Comparison of ENCODE assay signal across 14 cellular contexts in genomic region chr17:37513711-37514110, GRCh38. TPM values are rescaled to one million over a fixed set of nuclear protein-coding genes. Genes with fewer than 3 reads are reported as not detected.
A peak's percentile ranks its signal among the peaks of the same experiment; 100 is the strongest.
DNase-seq lines count a peak whose midpoint lies in the region; ATAC-seq, FAIRE-seq and TF ChIP-seq lines count a peak whose summit lies in the region.
"Had no signal": no experiment of that assay in that cellular context is flagged by ENCODE, and none has a peak within 500 bp of the region (broad histone marks: within the 10 kb centered on the region; RNA-seq: fewer than 3 reads in every experiment).

No MANE protein-coding gene starts in this region.

- H3K4me1 ChIP-seq in cardiac muscle cell (ENCODE audit: low read depth) (peaks cover 32% of the 10 kb centered on the region), HepG2 (ENCODE audit: insufficient read depth, low read length) (peaks cover 10% of the 10 kb centered on the region)
- H3K4me1 ChIP-seq: A549, BE2C had no signal

- H3K79me2 ChIP-seq in HepG2 (ENCODE audit: insufficient read depth, low read length), result peaks cover 18% of the 10 kb centered on the region

- no peak for TF ChIP-seq CTCF in cardiac muscle cell (IDR thresholded peaks at IDR 0.05; ENCODE audit: low read depth, low read length)
- no peak for TF ChIP-seq CTCF in RWPE1 (conservative IDR thresholded peaks at IDR 0.05; ENCODE audit: low read depth)
- no peak for TF ChIP-seq CTCF in HepG2 (CRISPR knock-in tag; IDR thresholded peaks at IDR 0.05)

- H3K27ac ChIP-seq in cardiac muscle cell (peak overlapping the region; percentile 80), RWPE1 (peak overlapping the region; percentile 38), HepG2 (ENCODE audit: extremely low read length, insufficient read depth, low read length) (no peak overlapping the region)
- H3K27ac ChIP-seq: A549, C4-2B had no signal

- H3K9me3 Mint-ChIP-seq in activated naive CD4-positive, alpha-beta T cell treated with anti-CD3 and anti-CD28 coated beads, Interleukin-2, amount 50 U/mL, for 72 hours, result no peaks in the 10 kb centered on the region
- H3K9me3 Mint-ChIP-seq: CD4-positive, alpha-beta memory T cell had no signal

- no peak overlapping the region for H2AFZ ChIP-seq in HepG2 (ENCODE audit: low read length)

- TF ChIP-seq POLR2A in HepG2 (IDR thresholded peaks at IDR 0.05; ENCODE audit: insufficient read depth in 1 of 2, low read depth in 2 of 2, low read length in 2 of 2), result no peak

- H3K9me3 ChIP-seq in cardiac muscle cell (ENCODE audit: low read depth) (no peaks in the 10 kb centered on the region), HepG2 (ENCODE audit: low read length) (no peaks in the 10 kb centered on the region)
- H3K9me3 ChIP-seq: A549, BE2C had no signal

- H4K20me1 ChIP-seq in HepG2 (ENCODE audit: insufficient read depth, low read length), result 0 out of 2 replicates have a peak, but pooled peaks cover 6% of the 10 kb centered on the region

- 97% methylated on average over 10 of the region's 10 CpGs for WGBS in HepG2 (ENCODE audit: low lambda C conversion rate)

- intact Hi-C loops in cardiac septum (cut with DNase I) (no loop called here), HepG2 (cut with micrococcal nuclease; ENCODE audit: unreplicated experiment) (no loop called here)

- no peak for ATAC-seq in HepG2
- ATAC-seq in HG03139 (IDR thresholded peaks at IDR 0.05; ENCODE audit: unreplicated experiment), result no peak
- no peak for ATAC-seq in activated naive CD4-positive, alpha-beta T cell treated with anti-CD3 and anti-CD28 coated beads, Interleukin-2, amount 50 U/mL, for 72 hours
- ATAC-seq in HG03571 (IDR thresholded peaks at IDR 0.05; ENCODE audit: unreplicated experiment), result no peak
- ATAC-seq: A549 had no signal

- H3K4me3 ChIP-seq in cardiac muscle cell (no peak overlapping the region), HepG2 (replicated peaks in 1 of 3; ENCODE audit: insufficient read depth in 1 of 3, low read depth in 2 of 3, low read length in 3 of 3) (no peak overlapping the region)
- H3K4me3 ChIP-seq: A549 had no signal

- peaks cover 15% of the 10 kb centered on the region for H3K36me3 ChIP-seq in cardiac muscle cell
- peaks cover 8 to 52% of the 10 kb centered on the region in 2 experiments; a peak in 4 of 5 replicates for H3K36me3 ChIP-seq in HepG2 (replicated peaks in 1 of 2; ENCODE audit: control insufficient read depth in 1 of 2, insufficient read depth in 2 of 2, low read length in 2 of 2)

- H3K36me3 Mint-ChIP-seq in activated naive CD4-positive, alpha-beta T cell treated with anti-CD3 and anti-CD28 coated beads, Interleukin-2, amount 50 U/mL, for 72 hours, result peaks cover 5% of the 10 kb centered on the region in 2 donors

- CTCF ChIA-PET in RWPE1 (lab: Yijun Ruan, JAX), result interaction anchor here (0.7 to 1.3 kb wide), 2 partner anchors 14 to 140 kb away, joined by 3 read pairs; no protein-coding TSS in a partner anchor
- CTCF ChIA-PET in HepG2 (lab: Yijun Ruan, JAX; ENCODE audit: low intra/inter-chr PET ratio, low total read pairs), result no interaction called here

- POLR2A ChIA-PET in RWPE1 (lab: Yijun Ruan, JAX; ENCODE audit: low non-redundant PET) (no interaction called here), HepG2 (lab: Yijun Ruan, JAX) (no interaction called here)

- no peak for FAIRE-seq in HepG2 (lab: Jason Lieb, UNC)
- FAIRE-seq: A549, D721Med had no signal

- in situ Hi-C loops in HepG2 (cut with HindIII; ENCODE audit: extremely low pct_ligation_motif_present, low pct_unique_long_range_greater_than_20kb), result no loop called here

- no peak overlapping the region for H3K4me2 ChIP-seq in HepG2 (ENCODE audit: low read depth, low read length)
- H3K4me2 ChIP-seq: A549 had no signal

- no peak overlapping the region for H3K9ac ChIP-seq in HepG2 (ENCODE audit: insufficient read depth, low read depth, low read length)

- no TSS peak for BruUV-seq in HepG2 (replicated peaks; lab: Mats Ljungman, UMichigan)

- no peak overlapping the region for H3K27ac Mint-ChIP-seq in activated naive CD4-positive, alpha-beta T cell treated with anti-CD3 and anti-CD28 coated beads, Interleukin-2, amount 50 U/mL, for 72 hours

- DNase-seq in cardiac muscle cell (ENCODE audit: low read depth in 1 of 2, low spot score in 1 of 2) (no peak), cardiac septum (ENCODE audit: low spot score) (no peak), RWPE1 (ENCODE audit: low spot score) (no peak), HepG2 (ENCODE audit: low spot score) (no peak)
- DNase-seq in activated naive CD4-positive, alpha-beta T cell treated with anti-CD3 and anti-CD28 coated beads, Interleukin-2, amount 50 U/mL, for 72 hours (ENCODE audit: low spot score in 2 of 2), result no peak
- DNase-seq: BE2C; CD4-positive, alpha-beta memory T cell; DMS53; HCEC 1CT had no signal

- TF ChIP-seq EP300 in HepG2 (IDR thresholded peaks at IDR 0.05; ENCODE audit: low read depth in 2 of 2, low read length in 2 of 2) (no peak), HepG2 (CRISPR knock-in tag; IDR thresholded peaks at IDR 0.05; ENCODE audit: borderline replicate concordance) (no peak)

- TF ChIP-seq RAD21 in HepG2 (CRISPR knock-in tag; IDR thresholded peaks at IDR 0.05), result no peak

- H3K27me3 ChIP-seq in cardiac muscle cell (no peaks in the 10 kb centered on the region), HepG2 (ENCODE audit: control insufficient read depth in 1 of 2, insufficient read depth in 2 of 2, low read length in 2 of 2) (no peaks in the 10 kb centered on the region)
- H3K27me3 ChIP-seq: BE2C had no signal

TF ChIP-seq in HepG2, 621 proteins besides CTCF, POLR2A, EP300 and RAD21:
- TF ChIP-seq, protein P1, sequence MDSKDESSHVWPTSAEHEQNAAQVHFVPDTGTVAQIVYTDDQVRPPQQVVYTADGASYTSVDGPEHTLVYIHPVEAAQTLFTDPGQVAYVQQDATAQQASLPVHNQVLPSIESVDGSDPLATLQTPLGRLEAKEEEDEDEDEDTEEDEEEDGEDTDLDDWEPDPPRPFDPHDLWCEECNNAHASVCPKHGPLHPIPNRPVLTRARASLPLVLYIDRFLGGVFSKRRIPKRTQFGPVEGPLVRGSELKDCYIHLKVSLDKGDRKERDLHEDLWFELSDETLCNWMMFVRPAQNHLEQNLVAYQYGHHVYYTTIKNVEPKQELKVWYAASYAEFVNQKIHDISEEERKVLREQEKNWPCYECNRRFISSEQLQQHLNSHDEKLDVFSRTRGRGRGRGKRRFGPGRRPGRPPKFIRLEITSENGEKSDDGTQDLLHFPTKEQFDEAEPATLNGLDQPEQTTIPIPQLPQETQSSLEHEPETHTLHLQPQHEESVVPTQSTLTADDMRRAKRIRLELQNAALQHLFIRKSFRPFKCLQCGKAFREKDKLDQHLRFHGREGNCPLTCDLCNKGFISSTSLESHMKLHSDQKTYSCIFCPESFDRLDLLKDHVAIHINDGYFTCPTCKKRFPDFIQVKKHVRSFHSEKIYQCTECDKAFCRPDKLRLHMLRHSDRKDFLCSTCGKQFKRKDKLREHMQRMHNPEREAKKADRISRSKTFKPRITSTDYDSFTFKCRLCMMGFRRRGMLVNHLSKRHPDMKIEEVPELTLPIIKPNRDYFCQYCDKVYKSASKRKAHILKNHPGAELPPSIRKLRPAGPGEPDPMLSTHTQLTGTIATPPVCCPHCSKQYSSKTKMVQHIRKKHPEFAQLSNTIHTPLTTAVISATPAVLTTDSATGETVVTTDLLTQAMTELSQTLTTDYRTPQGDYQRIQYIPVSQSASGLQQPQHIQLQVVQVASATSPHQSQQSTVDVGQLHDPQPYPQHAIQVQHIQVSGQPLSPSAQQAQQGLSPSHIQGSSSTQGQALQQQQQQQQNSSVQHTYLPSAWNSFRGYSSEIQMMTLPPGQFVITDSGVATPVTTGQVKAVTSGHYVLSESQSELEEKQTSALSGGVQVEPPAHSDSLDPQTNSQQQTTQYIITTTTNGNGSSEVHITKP (CRISPR knock-in tag; IDR thresholded peaks at IDR 0.05; ENCODE audit: low read depth), result no peak
- no peak for TF ChIP-seq CC2D1A (CRISPR knock-in tag; IDR thresholded peaks at IDR 0.05)
- peak; percentile 38; the same call in 1 of the 2 replicates for TF ChIP-seq ZBTB38 (CRISPR knock-in tag; IDR thresholded peaks at IDR 0.05)

RNA-seq across cellular contexts. Expression of gene DUSP14, which starts 24.0 kb away (rescaled TPM):
- 23.0 and 40.4 TPM in 2 replicates for total RNA-seq in cardiac muscle cell
- 29.7 and 39.0 TPM in 2 replicates for polyA plus RNA-seq in cardiac muscle cell
- 22.4 TPM for total RNA-seq in cardiac septum
- 33.5 and 44.1 TPM in 2 replicates for total RNA-seq in HepG2 (2016; rRNA removed; fragmentation: Illumina TruSeq; extraction: Trizol)
- 18.8 and 21.5 TPM in 2 replicates for total RNA-seq in HepG2 (2016; cell fraction: cytosol; rRNA removed; fragmentation: Illumina TruSeq; extraction: Trizol; ENCODE audit: low read depth)
- 32.1 and 44.0 TPM in 2 replicates for total RNA-seq in HepG2 (2016; cell fraction: insoluble cytoplasmic fraction; rRNA removed; fragmentation: Illumina TruSeq; extraction: Trizol)
- total RNA-seq in HepG2 (2016; cell fraction: membrane; rRNA removed; fragmentation: Illumina TruSeq; extraction: Trizol), result 32.9 and 33.1 TPM in 2 replicates
- 11.9 and 15.3 TPM in 2 replicates for total RNA-seq in HepG2 (2016; cell fraction: nucleus; rRNA removed; fragmentation: Illumina TruSeq; extraction: Trizol)
- 38.6 and 39.8 TPM in 2 replicates for polyA plus RNA-seq in HepG2 (2011; rRNA removed)
- 39.9 and 43.8 TPM in 2 replicates for polyA plus RNA-seq in HepG2 (2011; cell fraction: cytosol; rRNA removed)
- polyA plus RNA-seq in HepG2 (2011; cell fraction: nucleus; rRNA removed), result 17.1 and 18.3 TPM in 2 replicates
- 17.8 and 27.2 TPM in 2 replicates for polyA plus RNA-seq in HepG2 (2012)
- polyA plus RNA-seq in HepG2 (2016; cell fraction: cytosol; fragmentation: Illumina TruSeq; extraction: Trizol; ENCODE audit: low read depth), result 17.9 and 19.4 TPM in 2 replicates
- 53.9 and 55.7 TPM in 2 replicates for polyA plus RNA-seq in HepG2 (2016; cell fraction: insoluble cytoplasmic fraction; fragmentation: Illumina TruSeq; extraction: Trizol; ENCODE audit: low read depth)
- polyA plus RNA-seq in HepG2 (2016; cell fraction: membrane; fragmentation: Illumina TruSeq; extraction: Trizol; ENCODE audit: low read depth), result 27.9 and 28.1 TPM in 2 replicates
- 25.9 and 26.2 TPM in 2 replicates for polyA plus RNA-seq in HepG2 (2016; cell fraction: nucleus; fragmentation: Illumina TruSeq; extraction: Trizol; ENCODE audit: insufficient read depth, low read depth)
- 55.5 and 55.9 TPM in 2 replicates for polyA minus RNA-seq in HepG2 (2011; rRNA and poly(A)+ RNA removed; ENCODE audit: low replicate concordance)
- 13.8 and 14.9 TPM in 2 replicates for polyA minus RNA-seq in HepG2 (2011; cell fraction: cytosol; rRNA and poly(A)+ RNA removed)
- 8.9 and 10.8 TPM in 2 replicates for polyA minus RNA-seq in HepG2 (2011; cell fraction: nucleus; rRNA and poly(A)+ RNA removed)
- total RNA-seq in activated naive CD4-positive, alpha-beta T cell treated with anti-CD3 and anti-CD28 coated beads, Interleukin-2, amount 50 U/mL, for 72 hours, result 10 to 100 TPM in 1 of 2 donors, 1 to 10 TPM in 1; 7.6 to 13.1 TPM
